18 cellular contexts compared by ENCODE assay signal in genomic region chr3:171743327-171744054, GRCh38.
DNase-seq lines count a peak whose midpoint lies in the region; ATAC-seq, FAIRE-seq and TF ChIP-seq lines count a peak whose summit lies in the region.
"Had no signal": no experiment of that assay in that cellular context is flagged by ENCODE, and none has a peak within 500 bp of the region (broad histone marks: within the 10 kb centered on the region; RNA-seq: fewer than 3 reads in every experiment).

No MANE protein-coding gene starts in this region.

- BruUV-seq in GM12878 (replicated peaks; lab: Mats Ljungman, UMichigan): no TSS peak

- H3K9ac ChIP-seq in GM12878 (ENCODE audit: control insufficient read depth, insufficient read depth, low read length): no peak overlapping the region
- H3K9ac ChIP-seq: BLaER1 treated with 17β-estradiol and CSF1 and Interleukin-3, amounts not matched to agents 10 nM and 100 nM had no signal

- no peak overlapping the region for H3K4me3 ChIP-seq in GM12878
- H3K4me3 ChIP-seq in right atrium auricular region: no peak overlapping the region
- H3K4me3 ChIP-seq: A549; BLaER1 treated with 17β-estradiol and CSF1 and Interleukin-3, amounts not matched to agents 10 nM and 100 nM; PC-9 had no signal

- no peak for TF ChIP-seq RAD21 in GM12878 (IDR thresholded peaks at IDR 0.05; ENCODE audit: insufficient read depth, low read depth, low read length)

- CTCF ChIA-PET in GM12878 (lab: Yijun Ruan, JAX): interaction anchor here (1.2 to 4.1 kb wide), 8 partner anchors 14 to 129 kb away, joined by 3 to 39 read pairs (median 5); no protein-coding TSS in a partner anchor

- H3K9me3 ChIP-seq in GM12878 (replicated peaks; ENCODE audit: control insufficient read depth, insufficient read depth, low read length): no peaks in the 10 kb centered on the region; the same call in 2 of the 3 replicates
- no peaks in the 10 kb centered on the region for H3K9me3 ChIP-seq in right atrium auricular region
- H3K9me3 ChIP-seq: A549 had no signal

- no peak overlapping the region for H2AFZ ChIP-seq in GM12878 (ENCODE audit: control insufficient read depth, low read depth, low read length)
- H2AFZ ChIP-seq: PC-9 had no signal

- ATAC-seq in Right ventricle myocardium inferior (no peak), GM12878 (peak; percentile 42; the same call in 1 of the 3 replicates)
- ATAC-seq: A549, SK-N-SH treated with all-trans-retinoic acid at 6 μM for 48 hours had no signal

- peak; percentile 74 for DNase-seq in cardiac septum (ENCODE audit: low spot score)
- DNase-seq in Right ventricle myocardium inferior (ENCODE audit: missing footprints): no peak
- no peak for DNase-seq in GM12878 (ENCODE audit: low read depth, low spot score)
- DNase-seq in right atrium auricular region (ENCODE audit: low spot score): no peak
- DNase-seq in head of caudate nucleus: no peak
- no peak for DNase-seq in D341Med (ENCODE audit: low spot score)
- DNase-seq in effector CD8-positive, alpha-beta T cell (lab: John Stamatoyannopoulos, UW): no peak
- DNase-seq: GF-D8, NCI-H1105, NCI-H187, NCI-H2171, NCI-H446 treated with DMSO at 0.1 percent for 48 hours, PC-9 had no signal

- no peak overlapping the region for H3K4me2 ChIP-seq in GM12878 (ENCODE audit: control insufficient read depth, insufficient read depth)
- H3K4me2 ChIP-seq: A549; BLaER1 treated with 17β-estradiol and CSF1 and Interleukin-3, amounts not matched to agents 10 nM and 100 nM; PC-9 had no signal

- no peak for TF ChIP-seq EP300 in GM12878 (IDR thresholded peaks at IDR 0.05; ENCODE audit: borderline replicate concordance in 1 of 2, control insufficient read depth in 1 of 2, low read depth in 2 of 2, low read length in 2 of 2)

- RAD21 ChIA-PET in GM12878 (lab: Charles Lee; ENCODE audit: unreplicated experiment): interaction anchor here (0.8 to 1.8 kb wide), 7 partner anchors 10 to 91 kb away, joined by 3 to 9 read pairs (median 5); no protein-coding TSS in a partner anchor

- FAIRE-seq in GM12878 (lab: Jason Lieb, UNC): no peak
- FAIRE-seq: A549, H54 had no signal

- H3K27me3 ChIP-seq in GM12878 (replicated peaks in 1 of 2; ENCODE audit: control insufficient read depth in 2 of 2, insufficient read depth in 2 of 2, low read length in 1 of 2) (no peaks in the 10 kb centered on the region; a peak in 1 of 4 replicates), right atrium auricular region (no peaks in the 10 kb centered on the region)
- H3K27me3 ChIP-seq: BLaER1 treated with 17β-estradiol and CSF1 and Interleukin-3, amounts not matched to agents 10 nM and 100 nM had no signal

- 28% methylated on average over 9 of the region's 9 CpGs for WGBS in GM12878 (ENCODE audit: insufficient coverage, insufficient replicate concordance, low lambda C conversion rate, missing lambda C conversion rate)

- H3K36me3 ChIP-seq in GM12878 (ENCODE audit: control insufficient read depth in 2 of 2, insufficient read depth in 2 of 2, low read length in 1 of 2) (no peaks in the 10 kb centered on the region), right atrium auricular region (no peaks in the 10 kb centered on the region)

- TF ChIP-seq CTCF in GM12878 (IDR thresholded peaks at IDR 0.05 in 2 of 3, conservative IDR thresholded peaks at IDR 0.05 in 1 of 3; ENCODE audit: control insufficient read depth in 2 of 3, extremely low read depth in 1 of 3, insufficient read depth in 1 of 3, low read depth in 3 of 3, low read length in 3 of 3): no peak
- TF ChIP-seq CTCF in right atrium auricular region (IDR thresholded peaks at IDR 0.05): no peak

- no peak overlapping the region for H3K27ac ChIP-seq in GM12878 (ENCODE audit: control insufficient read depth, insufficient read depth)
- peak overlapping the region; percentile 69 to 84 for H3K27ac ChIP-seq in right atrium auricular region
- peak overlapping the region; percentile 10 for H3K27ac ChIP-seq in temporal lobe (ENCODE audit: low read depth, low read length)
- H3K27ac ChIP-seq: A549; BLaER1 treated with 17β-estradiol and CSF1 and Interleukin-3, amounts not matched to agents 10 nM and 100 nM; PC-9 had no signal

- no peaks in the 10 kb centered on the region for H3K79me2 ChIP-seq in GM12878 (ENCODE audit: control insufficient read depth, insufficient read depth, low read length)

- no peaks in the 10 kb centered on the region for H4K20me1 ChIP-seq in GM12878 (ENCODE audit: control insufficient read depth, insufficient read depth)

- POLR2A ChIA-PET in GM12878 (lab: Charles Lee): interaction anchor here (3.7 kb wide), 1 partner anchor 13 kb away, joined by 19 read pairs; no protein-coding TSS in a partner anchor

- SMC1A ChIA-PET in GM12878 (lab: Charles Lee; ENCODE audit: uncharacterized antibody, unreplicated experiment): interaction anchor here (0.8 to 7.6 kb wide), 14 partner anchors 10 to 129 kb away, joined by 3 to 83 read pairs (median 4); no protein-coding TSS in a partner anchor

- in situ Hi-C loops in GM12878 (cut with MboI): no loop called here

- H3K4me1 ChIP-seq in GM12878 (ENCODE audit: control insufficient read depth, insufficient read depth, low read length) (no peaks in the 10 kb centered on the region), right atrium auricular region (peaks cover 0 to 61% of the 10 kb centered on the region in 2 donors)
- H3K4me1 ChIP-seq: A549 had no signal

- intact Hi-C loops in cardiac septum (cut with DNase I): no loop called here
- intact Hi-C loops in Right ventricle myocardium inferior (cut with DNase I): loop anchor here (5.0 kb wide), 1 partner anchor 56 kb away; no protein-coding TSS in a partner anchor
- intact Hi-C loops in GM12878 (cut with micrococcal nuclease; ENCODE audit: unreplicated experiment): no loop called here
- intact Hi-C loops in head of caudate nucleus (cut with DNase I): no loop called here

- no peak for TF ChIP-seq POLR2A in GM12878 (IDR thresholded peaks at IDR 0.05; ENCODE audit: low read depth, low read length)

TF ChIP-seq in GM12878, 131 proteins besides CTCF, POLR2A, EP300 and RAD21 (continues in another document):
- no peak for TF ChIP-seq BCL11A (IDR thresholded peaks at IDR 0.05; ENCODE audit: low read depth, low read length)
- no peak for TF ChIP-seq SUZ12 (IDR thresholded peaks at IDR 0.05; ENCODE audit: unreplicated experiment)
- no peak for TF ChIP-seq HDGF (IDR thresholded peaks at IDR 0.05)
- TF ChIP-seq NBN (IDR thresholded peaks at IDR 0.05): no peak
- TF ChIP-seq, protein P1, sequence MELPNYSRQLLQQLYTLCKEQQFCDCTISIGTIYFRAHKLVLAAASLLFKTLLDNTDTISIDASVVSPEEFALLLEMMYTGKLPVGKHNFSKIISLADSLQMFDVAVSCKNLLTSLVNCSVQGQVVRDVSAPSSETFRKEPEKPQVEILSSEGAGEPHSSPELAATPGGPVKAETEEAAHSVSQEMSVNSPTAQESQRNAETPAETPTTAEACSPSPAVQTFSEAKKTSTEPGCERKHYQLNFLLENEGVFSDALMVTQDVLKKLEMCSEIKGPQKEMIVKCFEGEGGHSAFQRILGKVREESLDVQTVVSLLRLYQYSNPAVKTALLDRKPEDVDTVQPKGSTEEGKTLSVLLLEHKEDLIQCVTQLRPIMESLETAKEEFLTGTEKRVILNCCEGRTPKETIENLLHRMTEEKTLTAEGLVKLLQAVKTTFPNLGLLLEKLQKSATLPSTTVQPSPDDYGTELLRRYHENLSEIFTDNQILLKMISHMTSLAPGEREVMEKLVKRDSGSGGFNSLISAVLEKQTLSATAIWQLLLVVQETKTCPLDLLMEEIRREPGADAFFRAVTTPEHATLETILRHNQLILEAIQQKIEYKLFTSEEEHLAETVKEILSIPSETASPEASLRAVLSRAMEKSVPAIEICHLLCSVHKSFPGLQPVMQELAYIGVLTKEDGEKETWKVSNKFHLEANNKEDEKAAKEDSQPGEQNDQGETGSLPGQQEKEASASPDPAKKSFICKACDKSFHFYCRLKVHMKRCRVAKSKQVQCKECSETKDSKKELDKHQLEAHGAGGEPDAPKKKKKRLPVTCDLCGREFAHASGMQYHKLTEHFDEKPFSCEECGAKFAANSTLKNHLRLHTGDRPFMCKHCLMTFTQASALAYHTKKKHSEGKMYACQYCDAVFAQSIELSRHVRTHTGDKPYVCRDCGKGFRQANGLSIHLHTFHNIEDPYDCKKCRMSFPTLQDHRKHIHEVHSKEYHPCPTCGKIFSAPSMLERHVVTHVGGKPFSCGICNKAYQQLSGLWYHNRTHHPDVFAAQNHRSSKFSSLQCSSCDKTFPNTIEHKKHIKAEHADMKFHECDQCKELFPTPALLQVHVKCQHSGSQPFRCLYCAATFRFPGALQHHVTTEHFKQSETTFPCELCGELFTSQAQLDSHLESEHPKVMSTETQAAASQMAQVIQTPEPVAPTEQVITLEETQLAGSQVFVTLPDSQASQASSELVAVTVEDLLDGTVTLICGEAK (IDR thresholded peaks at IDR 0.05; ENCODE audit: borderline replicate concordance): no peak
- no peak for TF ChIP-seq TAF1 (IDR thresholded peaks at IDR 0.05; ENCODE audit: borderline replicate concordance, low read depth, low read length)
- no peak for TF ChIP-seq ZNF207 (IDR thresholded peaks at IDR 0.05; ENCODE audit: borderline replicate concordance)
- TF ChIP-seq, protein P2, sequence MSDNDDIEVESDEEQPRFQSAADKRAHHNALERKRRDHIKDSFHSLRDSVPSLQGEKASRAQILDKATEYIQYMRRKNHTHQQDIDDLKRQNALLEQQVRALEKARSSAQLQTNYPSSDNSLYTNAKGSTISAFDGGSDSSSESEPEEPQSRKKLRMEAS (IDR thresholded peaks at IDR 0.05; ENCODE audit: low read depth, low read length): no peak
- TF ChIP-seq, protein P3, sequence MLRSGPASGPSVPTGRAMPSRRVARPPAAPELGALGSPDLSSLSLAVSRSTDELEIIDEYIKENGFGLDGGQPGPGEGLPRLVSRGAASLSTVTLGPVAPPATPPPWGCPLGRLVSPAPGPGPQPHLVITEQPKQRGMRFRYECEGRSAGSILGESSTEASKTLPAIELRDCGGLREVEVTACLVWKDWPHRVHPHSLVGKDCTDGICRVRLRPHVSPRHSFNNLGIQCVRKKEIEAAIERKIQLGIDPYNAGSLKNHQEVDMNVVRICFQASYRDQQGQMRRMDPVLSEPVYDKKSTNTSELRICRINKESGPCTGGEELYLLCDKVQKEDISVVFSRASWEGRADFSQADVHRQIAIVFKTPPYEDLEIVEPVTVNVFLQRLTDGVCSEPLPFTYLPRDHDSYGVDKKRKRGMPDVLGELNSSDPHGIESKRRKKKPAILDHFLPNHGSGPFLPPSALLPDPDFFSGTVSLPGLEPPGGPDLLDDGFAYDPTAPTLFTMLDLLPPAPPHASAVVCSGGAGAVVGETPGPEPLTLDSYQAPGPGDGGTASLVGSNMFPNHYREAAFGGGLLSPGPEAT (IDR thresholded peaks at IDR 0.05; ENCODE audit: low read depth): no peak
- TF ChIP-seq CREB1 (IDR thresholded peaks at IDR 0.05; ENCODE audit: low read depth): no peak
- TF ChIP-seq PAX5 (IDR thresholded peaks at IDR 0.05; ENCODE audit: borderline replicate concordance, low read depth, low read length): no peak
- no peak for TF ChIP-seq ZNF384 (IDR thresholded peaks at IDR 0.05; ENCODE audit: borderline replicate concordance, low read depth, low read length)
